In the genomic region with DNA sequence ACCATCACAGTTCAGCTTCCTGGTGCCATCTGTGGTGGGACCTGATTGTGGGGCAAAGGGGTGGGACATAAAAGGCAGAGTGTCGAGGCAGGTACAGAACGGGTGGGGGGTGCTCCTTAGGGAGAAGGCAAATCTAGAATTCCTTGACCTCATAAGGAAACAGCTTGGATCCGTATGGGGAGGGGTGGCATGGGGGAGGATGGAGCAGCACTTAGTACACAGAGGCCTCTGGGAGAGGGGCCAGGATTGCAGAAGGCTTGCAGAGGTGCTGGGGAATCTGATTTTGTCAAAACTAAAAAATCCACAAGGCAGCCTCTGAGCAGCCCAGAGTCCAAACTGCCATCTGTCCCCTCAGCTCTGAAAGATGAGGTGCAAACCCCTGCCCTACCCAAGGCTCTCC, we compare ENCODE assay signal across 15 cellular contexts. TPM values are rescaled to one million over a fixed set of nuclear protein-coding genes. Genes with fewer than 3 reads are reported as not detected.
DNase-seq lines count a peak whose midpoint lies in the region; ATAC-seq and TF ChIP-seq lines count a peak whose summit lies in the region.
"Had no signal": no experiment of that assay in that cellular context is flagged by ENCODE, and none has a peak within 500 bp of the region (broad histone marks: within the 10 kb centered on the region; RNA-seq: fewer than 3 reads in every experiment).

No MANE protein-coding gene starts in this region.

- H4K8ac ChIP-seq in neuronal stem cell (ENCODE audit: low read depth, low read length): no peak overlapping the region

- no peaks in the 10 kb centered on the region for H3K36me3 Mint-ChIP-seq in CD4-positive, CD25-positive, alpha-beta regulatory T cell
- H3K36me3 Mint-ChIP-seq in HFFc6 (ENCODE audit: low read depth) (peaks cover 6% of the 10 kb centered on the region; the same call in 1 of the 2 replicates), brain (peaks cover 12% of the 10 kb centered on the region), CD14-positive monocyte (peaks cover 5 to 10% of the 10 kb centered on the region in 2 donors)

- H2BK120ac ChIP-seq in neuronal stem cell (ENCODE audit: low read depth, low read length): no peak overlapping the region

- no peaks in the 10 kb centered on the region for H3K27me3 ChIP-seq in CD4-positive, CD25-positive, alpha-beta regulatory T cell (ENCODE audit: control insufficient read depth, insufficient read depth, low read length)
- no peaks in the 10 kb centered on the region for H3K27me3 ChIP-seq in neuronal stem cell (ENCODE audit: control insufficient read depth in 3 of 3, insufficient read depth in 3 of 3, low read depth in 1 of 3, low read length in 3 of 3)

- WGBS in neuronal stem cell (ENCODE audit: extremely low coverage in 2 of 2, insufficient read length in 2 of 2, insufficient replicate concordance in 1 of 2), 2 donors: no CpG with 5 or more reads among the region's 3 CpGs

- H3K4me3 Mint-ChIP-seq in CD4-positive, CD25-positive, alpha-beta regulatory T cell: peak overlapping the region in 2 of 4 donors; percentile 47 to 93
- H3K4me3 Mint-ChIP-seq in HFFc6 (no peak overlapping the region), brain (peak overlapping the region in 3 of 5 experiments; percentile 35 to 75 (median 65)), CD14-positive monocyte (no peak overlapping the region)

- no peak overlapping the region for H3K4ac ChIP-seq in neuronal stem cell (ENCODE audit: low read length)

- H3K4me3 ChIP-seq in CD4-positive, CD25-positive, alpha-beta regulatory T cell (ENCODE audit: low read depth, low read length): no peak overlapping the region
- no peak overlapping the region for H3K4me3 ChIP-seq in neuronal stem cell (ENCODE audit: low read length in 2 of 2)
- H3K4me3 ChIP-seq: psoas muscle had no signal

- peaks cover 2% of the 10 kb centered on the region for H3K79me1 ChIP-seq in neuronal stem cell (ENCODE audit: low read depth, low read length)

- no peak overlapping the region for H2BK12ac ChIP-seq in neuronal stem cell (ENCODE audit: low read length)

- H3K27me3 Mint-ChIP-seq in CD4-positive, CD25-positive, alpha-beta regulatory T cell: no peaks in the 10 kb centered on the region
- H3K27me3 Mint-ChIP-seq in HFFc6 (ENCODE audit: insufficient read depth) (peaks cover 2% of the 10 kb centered on the region; the same call in 1 of the 2 replicates), brain (no peaks in the 10 kb centered on the region), CD14-positive monocyte (ENCODE audit: low read depth in 3 of 3) (peaks cover 3 to 15% (median 8%) of the 10 kb centered on the region in 3 donors)

- DNase-seq in CD4-positive, CD25-positive, alpha-beta regulatory T cell: no peak
- DNase-seq in HFFc6: no peak
- DNase-seq in neuronal stem cell (ENCODE audit: low spot score): no peak
- no peak for DNase-seq in cerebellar cortex (ENCODE audit: low spot score)
- no peak for DNase-seq in RPMI8226
- no peak for DNase-seq in CD14-positive monocyte (ENCODE audit: low spot score)
- DNase-seq in NCI-H748 treated with DMSO at 0.1 percent for 48 hours (lab: John Stamatoyannopoulos, UW): no peak
- DNase-seq: activated CD8-positive, alpha-beta memory T cell treated with anti-CD3 and anti-CD28 coated beads, Interleukin-2, amount 50 U/mL, for 4 hours; amniotic stem cell; GOT3; NCI-H187 treated with DMSO at 0.1 percent for 48 hours; NCI-H526 treated with DMSO at 0.1 percent for 48 hours; psoas muscle; stimulated activated CD4-positive, alpha-beta T cell treated with anti-CD3 and anti-CD28 coated beads, Interleukin-2, amount 100 ng/mL, for 24 hours had no signal

- H3K14ac ChIP-seq in neuronal stem cell (ENCODE audit: low read length): no peak overlapping the region

- intact Hi-C loops in CD14-positive monocyte (cut with micrococcal nuclease): no loop called here

- H3K18ac ChIP-seq in neuronal stem cell (ENCODE audit: low read length): no peak overlapping the region

- no peak for TF ChIP-seq CTCF in HFFc6 (IDR thresholded peaks at IDR 0.05)
- TF ChIP-seq CTCF in brain (conservative IDR thresholded peaks at IDR 0.05): no peak
- no peak for TF ChIP-seq CTCF in CD14-positive monocyte (IDR thresholded peaks at IDR 0.05)

- H4K91ac ChIP-seq in neuronal stem cell (ENCODE audit: low read depth, low read length, poor library complexity): no peak overlapping the region

- H3K4me1 ChIP-seq in CD4-positive, CD25-positive, alpha-beta regulatory T cell (ENCODE audit: control insufficient read depth, insufficient read depth, low read length, poor library complexity, severe bottlenecking): peaks cover 52% of the 10 kb centered on the region
- H3K4me1 ChIP-seq in neuronal stem cell (ENCODE audit: control insufficient read depth in 2 of 2, insufficient read depth in 1 of 2, low read depth in 1 of 2, low read length in 2 of 2): peaks cover 21 to 22% of the 10 kb centered on the region in 2 donors

- H3K23ac ChIP-seq in neuronal stem cell (ENCODE audit: low read depth, low read length, poor library complexity): no peak overlapping the region

- H3K9me3 Mint-ChIP-seq in CD4-positive, CD25-positive, alpha-beta regulatory T cell: peaks cover 0 to 2% (median 0%) of the 10 kb centered on the region in 7 donors
- H3K9me3 Mint-ChIP-seq in HFFc6: no peaks in the 10 kb centered on the region
- H3K9me3 Mint-ChIP-seq in brain: peaks cover 0 to 30% (median 2%) of the 10 kb centered on the region in 5 experiments
- H3K9me3 Mint-ChIP-seq in CD14-positive monocyte: peaks cover 0 to 30% (median 11%) of the 10 kb centered on the region in 7 donors

- H3K27ac ChIP-seq in CD4-positive, CD25-positive, alpha-beta regulatory T cell (ENCODE audit: insufficient read depth, low read length, poor library complexity, severe bottlenecking): peak overlapping the region; percentile 95
- H3K27ac ChIP-seq in neuronal stem cell (replicated peaks; ENCODE audit: low read length): no peak overlapping the region

- H2BK5ac ChIP-seq in neuronal stem cell (ENCODE audit: low read length): no peak overlapping the region

- H2AK5ac ChIP-seq in neuronal stem cell (ENCODE audit: low read depth, low read length): peak overlapping the region; percentile 13

- no peak overlapping the region for H3K4me2 ChIP-seq in neuronal stem cell (ENCODE audit: insufficient read depth, low read length, poor library complexity, severe bottlenecking)

- no peaks in the 10 kb centered on the region for H3K9me3 ChIP-seq in CD4-positive, CD25-positive, alpha-beta regulatory T cell (ENCODE audit: control insufficient read depth in 2 of 2, low read length in 2 of 2)
- H3K9me3 ChIP-seq in neuronal stem cell (replicated peaks in 1 of 2; ENCODE audit: control insufficient read depth in 2 of 2, insufficient read depth in 1 of 2, low read depth in 1 of 2, low read length in 2 of 2): no peaks in the 10 kb centered on the region
- H3K9me3 ChIP-seq: psoas muscle had no signal

- H3K9ac ChIP-seq in neuronal stem cell (ENCODE audit: low read depth, low read length, poor library complexity): no peak overlapping the region

- peak overlapping the region in 2 of 3 donors; percentile 49 to 52 for H3K27ac Mint-ChIP-seq in CD4-positive, CD25-positive, alpha-beta regulatory T cell
- H3K27ac Mint-ChIP-seq in HFFc6 (peak overlapping the region; percentile 78; the same call in 1 of the 2 replicates), brain (peak overlapping the region in 4 of 5 experiments; percentile 12 to 95 (median 68)), CD14-positive monocyte (peak overlapping the region in 2 of 7 donors; percentile 55 to 83)

- no peak overlapping the region for H2AFZ ChIP-seq in neuronal stem cell (ENCODE audit: low read length)

- peaks cover 4% of the 10 kb centered on the region for H3K36me3 ChIP-seq in CD4-positive, CD25-positive, alpha-beta regulatory T cell (ENCODE audit: control insufficient read depth, insufficient read depth, low read length)
- H3K36me3 ChIP-seq in neuronal stem cell (replicated peaks in 1 of 2; ENCODE audit: control insufficient read depth in 2 of 2, insufficient read depth in 2 of 2, low read length in 2 of 2): peaks cover 0 to 14% of the 10 kb centered on the region in 2 donors

- no peak overlapping the region for H2BK15ac ChIP-seq in neuronal stem cell (ENCODE audit: low read length)

- ATAC-seq in CD4-positive, CD25-positive, alpha-beta regulatory T cell (ENCODE audit: low read depth in 2 of 2): no peak
- ATAC-seq: psoas muscle had no signal

- H3K4me1 Mint-ChIP-seq in CD4-positive, CD25-positive, alpha-beta regulatory T cell: peaks cover 0 to 38% (median 8%) of the 10 kb centered on the region in 4 donors
- H3K4me1 Mint-ChIP-seq in HFFc6 (ENCODE audit: low read depth) (peaks cover 22% of the 10 kb centered on the region), brain (peaks cover 41% of the 10 kb centered on the region), CD14-positive monocyte (peaks cover 34% of the 10 kb centered on the region)

RNA-seq across cellular contexts. Expression of gene EMD, which starts 2.3 kb away (rescaled TPM):
- 133 TPM for total RNA-seq in CD4-positive, CD25-positive, alpha-beta regulatory T cell
- 10 to 100 TPM; 31.8 to 44.0 (median 34.6) TPM for polyA plus RNA-seq in CD4-positive, CD25-positive, alpha-beta regulatory T cell
- total RNA-seq in HFFc6 (2021; fragmentation: NEBNext Ultra II Directional; extraction: Animal tissue kit (Norgen Biotek cat#: 25700)): 100 to 1,000 TPM in 4 of 6 experiments, 10 to 100 TPM in 2; 84.8 to 119 (median 108) TPM
- 111 TPM for polyA plus RNA-seq in brain (ENCODE audit: insufficient read depth, low read depth, low replicate concordance)
- polyA plus RNA-seq in neuronal stem cell (2013, experiment 1 of 2): 55.3 TPM
- polyA plus RNA-seq in neuronal stem cell (2013, experiment 2 of 2): 56.6 TPM
- polyA plus RNA-seq in CD14-positive monocyte: 10 to 100 TPM; 14.0 to 17.6 TPM

RNA-seq across cellular contexts. Expression of gene FLNA, which starts 2.3 kb away (rescaled TPM):
- 1,918 TPM for total RNA-seq in CD4-positive, CD25-positive, alpha-beta regulatory T cell
- 100 to 1,000 TPM; 219 to 283 (median 250) TPM for polyA plus RNA-seq in CD4-positive, CD25-positive, alpha-beta regulatory T cell
- total RNA-seq in HFFc6 (2021; fragmentation: NEBNext Ultra II Directional; extraction: Animal tissue kit (Norgen Biotek cat#: 25700)): 1,000 to 10,000 TPM; 2,260 to 2,886 (median 2,666) TPM
- polyA plus RNA-seq in brain (ENCODE audit: insufficient read depth, low read depth, low replicate concordance) (334 TPM), CD14-positive monocyte (100 to 1,000 TPM; 111 to 219 TPM)
- 215 TPM for polyA plus RNA-seq in neuronal stem cell (2013, experiment 1 of 2)
- 217 TPM for polyA plus RNA-seq in neuronal stem cell (2013, experiment 2 of 2)

RNA-seq across cellular contexts. Expression of gene RPL10, which starts 21.4 kb away (rescaled TPM):
- total RNA-seq in CD4-positive, CD25-positive, alpha-beta regulatory T cell: 4,192 TPM
- polyA plus RNA-seq in CD4-positive, CD25-positive, alpha-beta regulatory T cell: 1,000 to 10,000 TPM; 3,877 to 6,073 (median 4,905) TPM
- 1,000 to 10,000 TPM; 1,764 to 1,978 (median 1,934) TPM for total RNA-seq in HFFc6 (2021; fragmentation: NEBNext Ultra II Directional; extraction: Animal tissue kit (Norgen Biotek cat#: 25700))
- polyA plus RNA-seq in brain (ENCODE audit: insufficient read depth, low read depth, low replicate concordance): 5,372 TPM
- 4,532 TPM for polyA plus RNA-seq in neuronal stem cell (2013, experiment 1 of 2)
- polyA plus RNA-seq in neuronal stem cell (2013, experiment 2 of 2): 4,365 TPM
- polyA plus RNA-seq in CD14-positive monocyte: 1,000 to 10,000 TPM; 1,536 to 1,724 TPM

RNA-seq across cellular contexts. Expression of gene DNASE1L1, which starts 32.3 kb away (rescaled TPM):
- 29.7 TPM for total RNA-seq in CD4-positive, CD25-positive, alpha-beta regulatory T cell
- 10 to 100 TPM; 12.2 to 23.1 (median 19.1) TPM for polyA plus RNA-seq in CD4-positive, CD25-positive, alpha-beta regulatory T cell
- 10 to 100 TPM; 74.8 to 96.3 (median 87.4) TPM for total RNA-seq in HFFc6 (2021; fragmentation: NEBNext Ultra II Directional; extraction: Animal tissue kit (Norgen Biotek cat#: 25700))
- polyA plus RNA-seq in brain (ENCODE audit: insufficient read depth, low read depth, low replicate concordance): 30.0 TPM
- polyA plus RNA-seq in neuronal stem cell (2013, experiment 1 of 2): 15.4 TPM
- polyA plus RNA-seq in neuronal stem cell (2013, experiment 2 of 2): 15.1 TPM
- 10 to 100 TPM; 26.2 to 27.2 TPM for polyA plus RNA-seq in CD14-positive monocyte

RNA-seq across cellular contexts. Expression of gene TAFAZZIN, which starts 34.6 kb away (rescaled TPM):
- total RNA-seq in CD4-positive, CD25-positive, alpha-beta regulatory T cell: 84.2 TPM
- 10 to 100 TPM; 28.4 to 37.7 (median 34.3) TPM for polyA plus RNA-seq in CD4-positive, CD25-positive, alpha-beta regulatory T cell
- 10 to 100 TPM; 13.0 to 17.3 (median 15.1) TPM for total RNA-seq in HFFc6 (2021; fragmentation: NEBNext Ultra II Directional; extraction: Animal tissue kit (Norgen Biotek cat#: 25700))
- 23.3 TPM for polyA plus RNA-seq in brain (ENCODE audit: insufficient read depth, low read depth, low replicate concordance)
- 26.7 TPM for polyA plus RNA-seq in neuronal stem cell (2013, experiment 1 of 2)
- 28.2 TPM for polyA plus RNA-seq in neuronal stem cell (2013, experiment 2 of 2)
- polyA plus RNA-seq in CD14-positive monocyte: 10 to 100 TPM; 21.7 to 21.9 TPM

Comparison
In these comparisons a context has a peak if more than half of its experiments do, and no peak if none do; other contexts are left out.
1. H3K4me3 Mint-ChIP-seq: peak in brain (3 of 5); none in HFFc6 (single experiment) and CD14-positive monocyte (0 of 2).